16 cellular contexts compared by ENCODE assay signal in genomic region chr2:223841436-223842180, GRCh38. TPM values are rescaled to one million over a fixed set of nuclear protein-coding genes. Genes with fewer than 3 reads are reported as not detected.
DNase-seq lines count a peak whose midpoint lies in the region; ATAC-seq and TF ChIP-seq lines count a peak whose summit lies in the region.
"Had no signal": no experiment of that assay in that cellular context is flagged by ENCODE, and none has a peak within 500 bp of the region (broad histone marks: within the 10 kb centered on the region; RNA-seq: fewer than 3 reads in every experiment).

No MANE protein-coding gene starts in this region.

- no peaks in the 10 kb centered on the region for H3K9me3 Mint-ChIP-seq in natural killer cell
- H3K9me3 Mint-ChIP-seq in natural killer cell treated with Interleukin-12 subunit alpha and Interleukin-12 subunit beta and Interleukin-15 and Interleukin-18, amount 100 ng/mL, for 72 hours: no peaks in the 10 kb centered on the region
- H3K9me3 Mint-ChIP-seq in effector memory CD8-positive, alpha-beta T cell: no peaks in the 10 kb centered on the region

- DNase-seq in natural killer cell (no peak), NCI-H524 (lab: John Stamatoyannopoulos, UW) (peak; percentile 4 to 68), GM19240 (ENCODE audit: insufficient read length, low spot score) (no peak), GM10248 (ENCODE audit: extremely low spot score) (no peak)
- no peak for DNase-seq in natural killer cell treated with Interleukin-12 subunit alpha and Interleukin-12 subunit beta and Interleukin-15 and Interleukin-18, amount 100 ng/mL, for 72 hours (ENCODE audit: low spot score)
- DNase-seq in effector memory CD8-positive, alpha-beta T cell: no peak
- DNase-seq: activated CD4-positive, CD25-positive, alpha-beta regulatory T cell treated with anti-CD3 and anti-CD28 coated beads, Interleukin-2, amount 50 U/mL, for 72 hours; activated CD8-positive, alpha-beta memory T cell treated with anti-CD3 and anti-CD28 coated beads, Interleukin-2, amount 50 U/mL, for 4 hours; activated naive CD4-positive, alpha-beta T cell; hippocampal formation; KG1; left cardiac atrium; NCI-H446 had no signal

- ATAC-seq in natural killer cell (no peak), HG03378 (IDR thresholded peaks at IDR 0.05; ENCODE audit: unreplicated experiment) (no peak), GM18520 (IDR thresholded peaks at IDR 0.05; ENCODE audit: unreplicated experiment) (no peak)
- no peak for ATAC-seq in natural killer cell treated with Interleukin-12 subunit alpha and Interleukin-12 subunit beta and Interleukin-15 and Interleukin-18, amount 100 ng/mL, for 72 hours
- ATAC-seq in effector memory CD8-positive, alpha-beta T cell (replicated peaks): no peak
- ATAC-seq: HCT116, left cardiac atrium had no signal

- no peaks in the 10 kb centered on the region for H3K36me3 Mint-ChIP-seq in natural killer cell
- H3K36me3 Mint-ChIP-seq in natural killer cell treated with Interleukin-12 subunit alpha and Interleukin-12 subunit beta and Interleukin-15 and Interleukin-18, amount 100 ng/mL, for 72 hours: no peaks in the 10 kb centered on the region
- H3K36me3 Mint-ChIP-seq in effector memory CD8-positive, alpha-beta T cell (ENCODE audit: insufficient read depth): peaks cover 15% of the 10 kb centered on the region

- H3K27ac Mint-ChIP-seq in natural killer cell: peak overlapping the region; percentile 78 to 86
- peak overlapping the region in 1 of 2 donors; percentile 55 for H3K27ac Mint-ChIP-seq in natural killer cell treated with Interleukin-12 subunit alpha and Interleukin-12 subunit beta and Interleukin-15 and Interleukin-18, amount 100 ng/mL, for 72 hours
- peak overlapping the region; percentile 44 to 81 for H3K27ac Mint-ChIP-seq in effector memory CD8-positive, alpha-beta T cell

- no peak overlapping the region for H3K4me3 Mint-ChIP-seq in natural killer cell
- no peak overlapping the region for H3K4me3 Mint-ChIP-seq in natural killer cell treated with Interleukin-12 subunit alpha and Interleukin-12 subunit beta and Interleukin-15 and Interleukin-18, amount 100 ng/mL, for 72 hours
- no peak overlapping the region for H3K4me3 Mint-ChIP-seq in effector memory CD8-positive, alpha-beta T cell

- H3K4me1 Mint-ChIP-seq in natural killer cell: peaks cover 3 to 4% of the 10 kb centered on the region in 2 donors
- peaks cover 4% of the 10 kb centered on the region in 2 donors for H3K4me1 Mint-ChIP-seq in natural killer cell treated with Interleukin-12 subunit alpha and Interleukin-12 subunit beta and Interleukin-15 and Interleukin-18, amount 100 ng/mL, for 72 hours (ENCODE audit: low read depth in 2 of 2)
- H3K4me1 Mint-ChIP-seq in effector memory CD8-positive, alpha-beta T cell (ENCODE audit: low read depth in 2 of 2): peaks cover 4 to 6% of the 10 kb centered on the region in 2 donors

- POLR2A ChIA-PET in GM10248 (lab: Yijun Ruan, JAX): no interaction called here

- TF ChIP-seq CTCF in natural killer cell (IDR thresholded peaks at IDR 0.05) (no peak), GM10248 (IDR thresholded peaks at IDR 0.05; ENCODE audit: control extremely low read depth, extremely low read depth, low read depth, missing control alignments) (no peak)

- no peaks in the 10 kb centered on the region for H3K27me3 Mint-ChIP-seq in natural killer cell (ENCODE audit: low read depth in 2 of 2)
- H3K27me3 Mint-ChIP-seq in natural killer cell treated with Interleukin-12 subunit alpha and Interleukin-12 subunit beta and Interleukin-15 and Interleukin-18, amount 100 ng/mL, for 72 hours: no peaks in the 10 kb centered on the region
- no peaks in the 10 kb centered on the region for H3K27me3 Mint-ChIP-seq in effector memory CD8-positive, alpha-beta T cell

- intact Hi-C loops in natural killer cell (cut with micrococcal nuclease): no loop called here

- CTCF ChIA-PET in GM10248 (lab: Yijun Ruan, JAX): interaction anchor here (1.1 to 2.7 kb wide), 3 partner anchors 12 to 128 kb away, joined by 3 to 8 read pairs (median 4); no protein-coding TSS in a partner anchor

RNA-seq across cellular contexts. Expression of gene AP1S3, which starts 4.2 kb away (rescaled TPM):
- total RNA-seq in natural killer cell: 1 to 10 TPM; 4.5 to 5.2 (median 5.0) TPM
- total RNA-seq in natural killer cell treated with Interleukin-12 subunit alpha and Interleukin-12 subunit beta and Interleukin-15 and Interleukin-18, amount 100 ng/mL, for 72 hours: 1 to 10 TPM; 5.6 to 7.2 TPM

Comparison
In these comparisons a context has a peak if more than half of its experiments do, and no peak if none do; other contexts are left out.
1. DNase-seq: peak in NCI-H524 (2 of 2); none in natural killer cell (single experiment), natural killer cell treated with Interleukin-12 subunit alpha and Interleukin-12 subunit beta and Interleukin-15 and Interleukin-18, amount 100 ng/mL, for 72 hours (single experiment), effector memory CD8-positive, alpha-beta T cell (0 of 3), GM19240 (single experiment) and GM10248 (single experiment).